Comparison of ENCODE assay signal across 9 cellular contexts in the genomic region with DNA sequence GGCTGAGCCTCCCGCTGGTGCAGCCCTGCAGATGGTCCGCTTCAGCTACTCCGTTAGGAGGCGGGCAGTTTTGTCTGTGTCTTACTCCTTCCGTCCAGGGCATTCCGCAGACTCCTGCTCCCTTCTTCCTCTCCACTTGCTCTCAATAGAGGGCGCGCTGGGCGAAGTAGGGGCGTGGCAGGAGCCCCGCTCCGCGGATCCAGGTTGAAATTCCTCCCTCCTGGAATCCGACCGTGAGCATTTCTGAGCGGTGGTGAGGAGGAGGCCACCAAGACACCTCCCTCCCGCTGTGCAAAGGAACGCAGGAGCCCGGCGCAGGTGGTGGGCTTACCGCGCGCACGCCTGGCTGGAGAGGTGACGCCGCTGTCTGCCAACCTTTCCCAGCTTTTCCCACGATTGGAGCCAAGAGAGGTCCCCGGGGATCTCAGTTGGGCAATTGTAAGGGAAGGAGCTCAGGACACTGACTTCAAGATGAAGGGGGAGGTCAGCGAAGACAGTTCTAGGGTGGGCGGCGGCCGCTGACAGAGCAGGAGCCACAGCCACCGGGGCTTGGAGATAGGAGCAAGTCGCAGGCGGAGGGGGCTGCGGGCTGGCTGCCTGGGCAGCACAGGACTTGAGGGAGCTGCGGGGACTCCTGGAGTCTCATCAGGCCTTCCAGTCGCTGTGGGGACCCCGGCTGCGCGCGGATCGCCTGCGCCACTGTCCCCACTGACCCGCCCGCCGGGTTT.
A peak's percentile ranks its signal among the peaks of the same experiment; 100 is the strongest.
DNase-seq lines count a peak whose midpoint lies in the region; ATAC-seq and TF ChIP-seq lines count a peak whose summit lies in the region.
"Had no signal": no experiment of that assay in that cellular context is flagged by ENCODE, and none has a peak within 500 bp of the region (broad histone marks: within the 10 kb centered on the region; RNA-seq: fewer than 3 reads in every experiment).

No MANE protein-coding gene starts in this region.

- no peaks in the 10 kb centered on the region for H3K36me3 ChIP-seq in effector memory CD4-positive, alpha-beta T cell (ENCODE audit: control insufficient read depth, insufficient read depth, low read length)

- intact Hi-C loops in dorsolateral prefrontal cortex (cut with DNase I) = no loop called here

- peak overlapping the region; percentile 65 for H3K4me3 ChIP-seq in AG10803 (ENCODE audit: low read length)
- H3K4me3 ChIP-seq in dorsolateral prefrontal cortex = peak overlapping the region; percentile 31 to 71 (median 57)
- no peak overlapping the region for H3K4me3 ChIP-seq in effector memory CD4-positive, alpha-beta T cell (ENCODE audit: insufficient read depth, low read depth, low read length, poor library complexity, severe bottlenecking)

- no peaks in the 10 kb centered on the region for H3K36me3 Mint-ChIP-seq in activated naive CD8-positive, alpha-beta T cell treated with anti-CD3 and anti-CD28 coated beads for 36 hours

- no peak overlapping the region for H3K4me3 Mint-ChIP-seq in activated naive CD8-positive, alpha-beta T cell treated with anti-CD3 and anti-CD28 coated beads for 36 hours

- peaks cover 0 to 41% (median 5%) of the 10 kb centered on the region in 45 donors for H3K27me3 ChIP-seq in dorsolateral prefrontal cortex
- no peaks in the 10 kb centered on the region for H3K27me3 ChIP-seq in effector memory CD4-positive, alpha-beta T cell (replicated peaks; ENCODE audit: control insufficient read depth, insufficient read depth, low read length, poor library complexity, severe bottlenecking)

- peak; percentile 65 for TF ChIP-seq CTCF in AG10803 (conservative IDR thresholded peaks at IDR 0.05; ENCODE audit: low read length)
- TF ChIP-seq CTCF in LNCAP (IDR thresholded peaks at IDR 0.05) = peak; percentile 56
- TF ChIP-seq CTCF in dorsolateral prefrontal cortex (IDR thresholded peaks at IDR 0.05 in 54 of 56, conservative IDR thresholded peaks at IDR 0.05 in 2 of 56; ENCODE audit: low read depth in 1 of 56, partially characterized antibody in 56 of 56) = peak in 51 of 56 donors; percentile 13 to 63 (median 42)

- H3K4me1 Mint-ChIP-seq in activated naive CD8-positive, alpha-beta T cell treated with anti-CD3 and anti-CD28 coated beads for 36 hours = no peaks in the 10 kb centered on the region

- peak; percentile 59 for DNase-seq in AG10803 (ENCODE audit: low read depth)
- DNase-seq in dorsolateral prefrontal cortex = peak; percentile 16 to 70 (median 50)
- peak; percentile 71 for DNase-seq in medulla oblongata (ENCODE audit: extremely low spot score)
- peak; percentile 60 for DNase-seq in ureter (ENCODE audit: low spot score)
- DNase-seq in effector memory CD4-positive, alpha-beta T cell = no peak
- no peak for DNase-seq in activated naive CD8-positive, alpha-beta T cell treated with anti-CD3 and anti-CD28 coated beads for 36 hours

- peak; percentile 34 for ATAC-seq in GM19468 (IDR thresholded peaks at IDR 0.05; ENCODE audit: extremely low read depth, unreplicated experiment)

- no peak overlapping the region for H3K27ac Mint-ChIP-seq in activated naive CD8-positive, alpha-beta T cell treated with anti-CD3 and anti-CD28 coated beads for 36 hours

- no peak overlapping the region for H3K27ac ChIP-seq in dorsolateral prefrontal cortex
- H3K27ac ChIP-seq in effector memory CD4-positive, alpha-beta T cell (ENCODE audit: insufficient read depth, low read length, poor library complexity, severe bottlenecking) = no peak overlapping the region
- H3K27ac ChIP-seq: epithelial cell of prostate had no signal

- H3K9me3 Mint-ChIP-seq in activated naive CD8-positive, alpha-beta T cell treated with anti-CD3 and anti-CD28 coated beads for 36 hours = no peaks in the 10 kb centered on the region

- no peaks in the 10 kb centered on the region for H3K4me1 ChIP-seq in effector memory CD4-positive, alpha-beta T cell (ENCODE audit: control insufficient read depth, insufficient read depth, low read length, poor library complexity, severe bottlenecking)

- H3K27me3 Mint-ChIP-seq in activated naive CD8-positive, alpha-beta T cell treated with anti-CD3 and anti-CD28 coated beads for 36 hours = peaks cover 13% of the 10 kb centered on the region

- no peaks in the 10 kb centered on the region for H3K9me3 ChIP-seq in effector memory CD4-positive, alpha-beta T cell (ENCODE audit: control insufficient read depth, low read length)

Comparison
In these comparisons a context has a peak if more than half of its experiments do, and no peak if none do; other contexts are left out.
1. DNase-seq: peak in AG10803 (single experiment), dorsolateral prefrontal cortex (10 of 10), medulla oblongata (single experiment) and ureter (single experiment); none in effector memory CD4-positive, alpha-beta T cell (0 of 3) and activated naive CD8-positive, alpha-beta T cell treated with anti-CD3 and anti-CD28 coated beads for 36 hours (single experiment).
2. Peak in every context shown above with its lines, with median percentiles within 50 percentile points of each other: CTCF ChIP-seq.